Comparison of ENCODE assay signal across 8 cellular contexts in the genomic region with DNA sequence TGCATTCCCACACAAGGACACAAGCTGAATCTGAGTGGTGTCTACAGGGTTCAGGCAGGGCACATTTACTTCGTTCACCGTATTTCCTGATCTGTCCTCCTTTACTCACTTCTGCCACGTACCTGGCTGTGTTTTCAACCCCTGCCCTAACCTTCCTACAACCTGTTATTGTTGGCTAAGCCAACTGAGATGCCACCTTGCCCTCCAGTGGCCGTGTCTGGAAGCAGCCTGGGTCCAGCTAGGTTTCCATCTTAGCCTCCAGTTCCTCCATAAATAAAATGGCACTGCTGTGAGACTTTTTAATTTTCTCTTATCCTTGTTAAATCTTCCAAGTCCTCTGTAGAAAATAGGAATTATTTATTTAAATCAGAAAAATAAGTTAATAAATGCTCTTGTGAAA.
DNase-seq lines count a peak whose midpoint lies in the region; ATAC-seq, FAIRE-seq and TF ChIP-seq lines count a peak whose summit lies in the region.

No MANE protein-coding gene starts in this region.

- intact Hi-C loops in kidney (cut with DNase I) (no loop called here), ascending aorta (cut with DNase I) (no loop called here)

- H3K4me1 ChIP-seq in kidney (ENCODE audit: control insufficient read depth in 1 of 2, insufficient read depth in 1 of 2, low read depth in 1 of 2, low read length in 2 of 2), result no peaks in the 10 kb centered on the region
- H3K4me1 ChIP-seq in ascending aorta, result no peaks in the 10 kb centered on the region

- H3K36me3 ChIP-seq in kidney (ENCODE audit: control insufficient read depth in 1 of 2, insufficient read depth in 2 of 2, low read length in 2 of 2), result no peaks in the 10 kb centered on the region
- H3K36me3 ChIP-seq in ascending aorta, result no peaks in the 10 kb centered on the region

- DNase-seq in Daoy (ENCODE audit: low read depth), result peak; percentile 35
- peak; percentile 57 for DNase-seq in OCI-M1 (lab: John Stamatoyannopoulos, UW)
- peak; percentile 61 for DNase-seq in kidney
- DNase-seq in GM19238 (ENCODE audit: insufficient read length, low spot score), result no peak
- DNase-seq in NCI-H226, result no peak
- no peak for DNase-seq in KG1 (lab: John Stamatoyannopoulos, UW)
- DNase-seq in ascending aorta (ENCODE audit: low spot score in 2 of 2), result no peak

- H3K4me3 ChIP-seq in kidney (ENCODE audit: low read length in 2 of 2) (no peak overlapping the region), ascending aorta (no peak overlapping the region)

- no peak overlapping the region for H3K27ac ChIP-seq in kidney (ENCODE audit: low read depth in 2 of 2, low read length in 2 of 2)
- no peak overlapping the region for H3K27ac ChIP-seq in ascending aorta

- peak; percentile 80 for ATAC-seq in GM21367 (IDR thresholded peaks at IDR 0.05; ENCODE audit: unreplicated experiment)

- no peak for FAIRE-seq in kidney (lab: Jason Lieb, UNC)

- H3K9me3 ChIP-seq in kidney (ENCODE audit: control insufficient read depth in 1 of 2, low read length in 2 of 2), result no peaks in the 10 kb centered on the region
- H3K9me3 ChIP-seq in ascending aorta, result no peaks in the 10 kb centered on the region

- H3K27me3 ChIP-seq in ascending aorta, result no peaks in the 10 kb centered on the region

- peak overlapping the region in 1 of 2 donors; percentile 13 for H3K9ac ChIP-seq in kidney (ENCODE audit: low read length in 2 of 2)

- peak; percentile 35 for TF ChIP-seq CTCF in kidney (IDR thresholded peaks at IDR 0.05; ENCODE audit: borderline replicate concordance, extremely low read depth, insufficient read depth)
- TF ChIP-seq CTCF in ascending aorta (IDR thresholded peaks at IDR 0.05), result no peak

Comparison
In these comparisons a context has a peak if more than half of its experiments do, and no peak if none do; other contexts are left out.
1. DNase-seq: peak in Daoy (single experiment), OCI-M1 (single experiment) and kidney (single experiment); none in GM19238 (single experiment), NCI-H226 (single experiment), KG1 (single experiment) and ascending aorta (0 of 2).